8 cellular contexts compared by ENCODE assay signal in the genomic region with DNA sequence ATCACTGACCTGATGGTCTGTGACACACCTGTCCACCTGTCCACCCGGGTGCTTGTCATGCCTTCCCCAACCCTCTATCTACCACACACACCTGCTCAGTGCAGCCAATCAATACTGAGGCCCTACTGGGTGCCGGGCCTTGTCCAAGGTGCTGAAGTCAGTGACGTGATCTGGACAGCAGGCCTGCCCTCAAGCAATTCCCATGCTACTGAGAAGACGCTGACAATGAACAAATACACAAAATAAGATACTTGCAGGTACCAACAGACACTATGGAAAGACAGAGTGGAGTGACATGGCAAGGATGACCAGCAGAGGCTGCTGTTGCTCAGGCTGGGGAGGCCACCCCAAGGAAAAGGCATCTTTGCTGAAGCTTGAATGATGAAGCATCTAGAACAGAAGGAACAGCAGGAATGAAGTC. TPM values are rescaled to one million over a fixed set of nuclear protein-coding genes. Genes with fewer than 3 reads are reported as not detected.
DNase-seq lines count a peak whose midpoint lies in the region; ATAC-seq and TF ChIP-seq lines count a peak whose summit lies in the region.

No MANE protein-coding gene starts in this region.

- H3K4me2 ChIP-seq in OCI-LY1 (ENCODE audit: low read length): no peak overlapping the region

- H3K27ac Mint-ChIP-seq in activated CD8-positive, alpha-beta T cell treated with anti-CD3 and anti-CD28 coated beads for 36 hours: no peak overlapping the region
- no peak overlapping the region for H3K27ac Mint-ChIP-seq in activated CD8-positive, alpha-beta T cell treated with anti-CD3 and anti-CD28 coated beads, Interleukin-2, amount 10 ng/mL, durations not matched to agents 7 days and 5 days

- no peaks in the 10 kb centered on the region for H3K79me2 ChIP-seq in OCI-LY1 (ENCODE audit: insufficient read depth, low read length)

- no peaks in the 10 kb centered on the region for H3K9me3 Mint-ChIP-seq in activated CD8-positive, alpha-beta T cell treated with anti-CD3 and anti-CD28 coated beads for 36 hours
- no peaks in the 10 kb centered on the region for H3K9me3 Mint-ChIP-seq in activated CD8-positive, alpha-beta T cell treated with anti-CD3 and anti-CD28 coated beads, Interleukin-2, amount 10 ng/mL, durations not matched to agents 7 days and 5 days (ENCODE audit: insufficient read depth)

- no peaks in the 10 kb centered on the region for H3K27me3 Mint-ChIP-seq in activated CD8-positive, alpha-beta T cell treated with anti-CD3 and anti-CD28 coated beads for 36 hours
- no peaks in the 10 kb centered on the region for H3K27me3 Mint-ChIP-seq in activated CD8-positive, alpha-beta T cell treated with anti-CD3 and anti-CD28 coated beads, Interleukin-2, amount 10 ng/mL, durations not matched to agents 7 days and 5 days (ENCODE audit: low read depth)

- H4K20me1 ChIP-seq in OCI-LY1 (ENCODE audit: insufficient read depth, low read length): no peaks in the 10 kb centered on the region

- H3K9me2 ChIP-seq in OCI-LY1 (ENCODE audit: low read depth, low read length): no peaks in the 10 kb centered on the region

- H3K36me3 Mint-ChIP-seq in activated CD8-positive, alpha-beta T cell treated with anti-CD3 and anti-CD28 coated beads for 36 hours (ENCODE audit: low read depth): no peaks in the 10 kb centered on the region
- H3K36me3 Mint-ChIP-seq in activated CD8-positive, alpha-beta T cell treated with anti-CD3 and anti-CD28 coated beads, Interleukin-2, amount 10 ng/mL, durations not matched to agents 7 days and 5 days (ENCODE audit: low read depth): no peaks in the 10 kb centered on the region

- H3K36me3 ChIP-seq in OCI-LY1 (ENCODE audit: insufficient read depth, low read length) (no peaks in the 10 kb centered on the region), psoas muscle (ENCODE audit: insufficient read depth in 1 of 2, low read depth in 1 of 2) (peaks cover 5 to 85% of the 10 kb centered on the region in 2 donors)

- DNase-seq in activated CD8-positive, alpha-beta T cell treated with anti-CD3 and anti-CD28 coated beads for 36 hours: no peak
- no peak for DNase-seq in activated CD8-positive, alpha-beta T cell treated with anti-CD3 and anti-CD28 coated beads, Interleukin-2, amount 10 ng/mL, durations not matched to agents 7 days and 5 days
- DNase-seq in erythroblast (lab: John Stamatoyannopoulos, UW) (peak; percentile 27 to 53), psoas muscle (no peak), NCI-H187 (lab: John Stamatoyannopoulos, UW) (no peak)

- H3F3A ChIP-seq in OCI-LY1 (ENCODE audit: insufficient read depth, low read length): no peaks in the 10 kb centered on the region

- peak; percentile 24 for TF ChIP-seq CTCF in activated CD8-positive, alpha-beta T cell treated with anti-CD3 and anti-CD28 coated beads for 36 hours (IDR thresholded peaks at IDR 0.05)
- TF ChIP-seq CTCF in OCI-LY1 (IDR thresholded peaks at IDR 0.05; ENCODE audit: low read length) (peak; percentile 54), psoas muscle (IDR thresholded peaks at IDR 0.05) (peak; percentile 37)

- 78 to 81% (median 78%) methylated on average over 4 of the region's 4 CpGs for WGBS in psoas muscle, 3 donors

- no peak for TF ChIP-seq POLR2A in erythroblast (IDR thresholded peaks at IDR 0.05; ENCODE audit: low read length)

- H3K9me3 ChIP-seq in OCI-LY1 (ENCODE audit: low read length) (no peaks in the 10 kb centered on the region), psoas muscle (no peaks in the 10 kb centered on the region)

- CTCF ChIA-PET in activated CD8-positive, alpha-beta T cell treated with anti-CD3 and anti-CD28 coated beads for 36 hours (lab: Charles Lee): interaction anchor here (1.6 to 1.7 kb wide), 2 partner anchors 10 to 145 kb away, joined by 4 to 6 read pairs; no protein-coding TSS in a partner anchor
- CTCF ChIA-PET in activated CD8-positive, alpha-beta T cell treated with anti-CD3 and anti-CD28 coated beads, Interleukin-2, amount 10 ng/mL, durations not matched to agents 7 days and 5 days (lab: Charles Lee): interaction anchor here (0.8 to 2.9 kb wide), 3 partner anchors 10 to 113 kb away, joined by 3 to 7 read pairs (median 5); no protein-coding TSS in a partner anchor

- ATAC-seq in activated CD8-positive, alpha-beta T cell treated with anti-CD3 and anti-CD28 coated beads for 36 hours: no peak
- no peak for ATAC-seq in activated CD8-positive, alpha-beta T cell treated with anti-CD3 and anti-CD28 coated beads, Interleukin-2, amount 10 ng/mL, durations not matched to agents 7 days and 5 days
- peak in 3 of 4 donors; percentile 21 to 54 (median 46) for ATAC-seq in psoas muscle
- no peak for ATAC-seq in activated CD4-positive, CD25-positive, alpha-beta regulatory T cell treated with anti-CD3 and anti-CD28 coated beads, Interleukin-2, amount 50 U/mL, for 24 hours
- ATAC-seq in HG03460 (IDR thresholded peaks at IDR 0.05; ENCODE audit: unreplicated experiment): no peak

- H3K4me3 ChIP-seq in OCI-LY1 (ENCODE audit: low read depth, low read length, poor library complexity, severe bottlenecking): no peak overlapping the region
- no peak overlapping the region for H3K4me3 ChIP-seq in psoas muscle

- H3K4me1 ChIP-seq in OCI-LY1 (ENCODE audit: insufficient read depth, low read length, severe bottlenecking): no peaks in the 10 kb centered on the region
- H3K4me1 ChIP-seq in psoas muscle: no peaks in the 10 kb centered on the region

- POLR2A ChIA-PET in activated CD8-positive, alpha-beta T cell treated with anti-CD3 and anti-CD28 coated beads for 36 hours (lab: Charles Lee): no interaction called here
- POLR2A ChIA-PET in activated CD8-positive, alpha-beta T cell treated with anti-CD3 and anti-CD28 coated beads, Interleukin-2, amount 10 ng/mL, durations not matched to agents 7 days and 5 days (lab: Charles Lee): no interaction called here

- H3K4me3 Mint-ChIP-seq in activated CD8-positive, alpha-beta T cell treated with anti-CD3 and anti-CD28 coated beads for 36 hours: no peak overlapping the region
- no peak overlapping the region for H3K4me3 Mint-ChIP-seq in activated CD8-positive, alpha-beta T cell treated with anti-CD3 and anti-CD28 coated beads, Interleukin-2, amount 10 ng/mL, durations not matched to agents 7 days and 5 days

- no peaks in the 10 kb centered on the region for H3K27me3 ChIP-seq in OCI-LY1 (ENCODE audit: insufficient read depth, low read length)
- H3K27me3 ChIP-seq in psoas muscle (ENCODE audit: insufficient read depth in 3 of 3, low read length in 2 of 3): no peaks in the 10 kb centered on the region

- no peaks in the 10 kb centered on the region for H3K4me1 Mint-ChIP-seq in activated CD8-positive, alpha-beta T cell treated with anti-CD3 and anti-CD28 coated beads for 36 hours (ENCODE audit: low read depth)
- no peaks in the 10 kb centered on the region for H3K4me1 Mint-ChIP-seq in activated CD8-positive, alpha-beta T cell treated with anti-CD3 and anti-CD28 coated beads, Interleukin-2, amount 10 ng/mL, durations not matched to agents 7 days and 5 days (ENCODE audit: low read depth)

- H3K27ac ChIP-seq in OCI-LY1 (ENCODE audit: low read depth, low read length, poor library complexity, severe bottlenecking) (no peak overlapping the region), psoas muscle (no peak overlapping the region)

- H2AFZ ChIP-seq in OCI-LY1 (ENCODE audit: low read length): no peak overlapping the region

- no peak overlapping the region for H3K9ac ChIP-seq in OCI-LY1 (ENCODE audit: low read length)

- intact Hi-C loops in activated CD8-positive, alpha-beta T cell treated with anti-CD3 and anti-CD28 coated beads for 36 hours (cut with micrococcal nuclease): no loop called here
- intact Hi-C loops in psoas muscle (cut with DNase I): loop anchor here in 1 of 2 donors (5.0 kb wide), 1 partner anchor 39 kb away; no protein-coding TSS in a partner anchor

RNA-seq across cellular contexts. Expression of a gene that starts 21.2 kb away (rescaled TPM):
- 1 to 10 TPM; 4.8 to 6.5 TPM for total RNA-seq in activated CD8-positive, alpha-beta T cell treated with anti-CD3 and anti-CD28 coated beads for 36 hours
- 10 to 100 TPM in 1 of 2 experiments, 1 to 10 TPM in 1; 9.7 to 10.4 TPM for total RNA-seq in activated CD8-positive, alpha-beta T cell treated with anti-CD3 and anti-CD28 coated beads, Interleukin-2, amount 10 ng/mL, durations not matched to agents 7 days and 5 days
- 100 to 1,000 TPM in 1 of 4 donors, 10 to 100 TPM in 3; 67.6 to 102 (median 83.6) TPM for total RNA-seq in psoas muscle
- 100 to 1,000 TPM in 1 of 3 donors, 10 to 100 TPM in 2; 50.0 to 115 (median 82.3) TPM for polyA plus RNA-seq in psoas muscle

RNA-seq across cellular contexts. Expression of a gene that starts 29.8 kb away (rescaled TPM):
- under 1 TPM in 1 of 2 experiments, not detected in 1; 0.38 TPM for total RNA-seq in activated CD8-positive, alpha-beta T cell treated with anti-CD3 and anti-CD28 coated beads for 36 hours
- under 1 TPM in 1 of 2 experiments, not detected in 1; 0.57 TPM for total RNA-seq in activated CD8-positive, alpha-beta T cell treated with anti-CD3 and anti-CD28 coated beads, Interleukin-2, amount 10 ng/mL, durations not matched to agents 7 days and 5 days
- not detected for total RNA-seq in psoas muscle
- polyA plus RNA-seq in psoas muscle: under 1 TPM in 1 of 3 donors, not detected in 2; 0.16 TPM

RNA-seq across cellular contexts. Expression of a gene that starts 56.4 kb away (rescaled TPM):
- 10 to 100 TPM; 24.1 to 26.2 TPM for total RNA-seq in activated CD8-positive, alpha-beta T cell treated with anti-CD3 and anti-CD28 coated beads for 36 hours
- 10 to 100 TPM; 97.5 to 99.8 TPM for total RNA-seq in activated CD8-positive, alpha-beta T cell treated with anti-CD3 and anti-CD28 coated beads, Interleukin-2, amount 10 ng/mL, durations not matched to agents 7 days and 5 days
- 10 to 100 TPM in 1 of 4 donors, 1 to 10 TPM in 3; 6.9 to 12.2 (median 8.1) TPM for total RNA-seq in psoas muscle
- polyA plus RNA-seq in psoas muscle: 10 to 100 TPM in 1 of 3 donors, 1 to 10 TPM in 2; 4.3 to 12.2 (median 9.7) TPM

Comparison
In these comparisons a context has a peak if more than half of its experiments do, and no peak if none do; other contexts are left out.
1. ATAC-seq: peak in psoas muscle (3 of 4); none in activated CD8-positive, alpha-beta T cell treated with anti-CD3 and anti-CD28 coated beads for 36 hours (single experiment), activated CD8-positive, alpha-beta T cell treated with anti-CD3 and anti-CD28 coated beads, Interleukin-2, amount 10 ng/mL, durations not matched to agents 7 days and 5 days (single experiment), activated CD4-positive, CD25-positive, alpha-beta regulatory T cell treated with anti-CD3 and anti-CD28 coated beads, Interleukin-2, amount 50 U/mL, for 24 hours (0 of 2) and HG03460 (single experiment).
2. DNase-seq: peak in erythroblast (2 of 2); none in activated CD8-positive, alpha-beta T cell treated with anti-CD3 and anti-CD28 coated beads for 36 hours (single experiment), activated CD8-positive, alpha-beta T cell treated with anti-CD3 and anti-CD28 coated beads, Interleukin-2, amount 10 ng/mL, durations not matched to agents 7 days and 5 days (single experiment), psoas muscle (0 of 2) and NCI-H187 (0 of 2).
3. RNA of a gene that starts 21.2 kb away (total RNA-seq): 67.6 to 102 TPM in psoas muscle; 9.7 to 10.4 TPM in activated CD8-positive, alpha-beta T cell treated with anti-CD3 and anti-CD28 coated beads, Interleukin-2, amount 10 ng/mL, durations not matched to agents 7 days and 5 days and 4.8 to 6.5 TPM in activated CD8-positive, alpha-beta T cell treated with anti-CD3 and anti-CD28 coated beads for 36 hours; every median in the first group is over 4 times any median in the second.
4. Peak in every context shown above with its lines, with median percentiles within 50 percentile points of each other: CTCF ChIP-seq.